ENCODE assay signal across 8 cellular contexts in the genomic region with DNA sequence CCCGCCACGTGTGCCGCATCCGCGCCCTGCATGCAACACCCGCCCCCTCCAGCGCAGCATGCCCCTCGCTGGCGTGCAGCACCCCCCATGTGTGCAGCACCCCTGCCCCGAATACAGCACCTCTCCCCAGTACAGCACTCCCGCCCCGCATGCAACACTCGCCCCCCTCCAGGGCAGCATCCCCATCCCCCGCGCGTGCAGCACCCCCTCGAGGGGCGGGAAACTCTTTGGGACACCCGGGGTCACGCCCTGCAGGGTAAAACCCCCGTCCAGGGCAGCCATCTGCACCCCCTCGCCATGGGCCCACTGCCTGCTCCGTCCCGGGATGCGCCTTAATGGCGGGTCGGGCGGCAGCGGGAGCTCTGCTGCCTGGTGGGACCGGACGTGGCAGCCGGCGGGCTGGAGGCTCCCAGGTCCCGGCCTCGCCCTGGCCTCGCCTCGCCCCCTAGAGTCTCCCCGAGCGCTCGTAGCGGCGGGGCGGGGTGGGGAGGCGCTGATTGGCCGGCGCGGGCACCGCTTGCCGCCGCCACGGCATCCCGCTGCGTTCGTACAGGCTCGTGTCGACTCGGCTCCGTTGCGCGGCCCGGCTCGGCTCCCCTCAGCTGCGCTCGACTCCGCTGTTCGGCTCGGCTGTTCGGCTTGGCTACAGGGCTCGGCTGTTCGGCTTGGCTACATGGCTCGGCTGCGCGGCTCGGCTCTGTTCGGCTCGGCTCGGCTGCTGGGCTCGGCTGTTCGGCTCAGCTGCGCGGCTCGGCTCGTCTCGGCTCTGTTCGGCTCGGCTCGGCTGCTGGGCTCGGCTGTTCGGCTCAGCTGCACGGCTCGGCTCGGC. TPM values are rescaled to one million over a fixed set of nuclear protein-coding genes. Genes with fewer than 3 reads are reported as not detected.
DNase-seq lines count a peak whose midpoint lies in the region; ATAC-seq, FAIRE-seq and TF ChIP-seq lines count a peak whose summit lies in the region.

No MANE protein-coding gene starts in this region.

- peak overlapping the region; percentile 45 for H3K4me3 ChIP-seq in HFF-Myc (replicated peaks; ENCODE audit: low read depth, low read length)
- H3K4me3 ChIP-seq in cardiac muscle cell, result peak overlapping the region; percentile 25
- peak overlapping the region; percentile 20 to 55 (median 41) for H3K4me3 ChIP-seq in pancreas
- peak overlapping the region; percentile 52 for H3K4me3 ChIP-seq in thymus (ENCODE audit: low read length)

- peaks cover 35% of the 10 kb centered on the region for H3K27me3 Mint-ChIP-seq in activated naive CD8-positive, alpha-beta T cell treated with anti-CD3 and anti-CD28 coated beads, Interleukin-2, amount 50 U/mL, for 24 hours

- no peak for FAIRE-seq in pancreas (lab: Jason Lieb, UNC)

- no peaks in the 10 kb centered on the region for H3K36me3 Mint-ChIP-seq in activated naive CD8-positive, alpha-beta T cell treated with anti-CD3 and anti-CD28 coated beads, Interleukin-2, amount 50 U/mL, for 24 hours (ENCODE audit: low read depth)

- H3K27ac Mint-ChIP-seq in activated naive CD8-positive, alpha-beta T cell treated with anti-CD3 and anti-CD28 coated beads, Interleukin-2, amount 50 U/mL, for 24 hours, result no peak overlapping the region

- WGBS in pancreas, 2 donors, result 5% methylated on average over 83 to 92 of the region's 92 CpGs
- under 1% methylated on average over 92 of the region's 92 CpGs for WGBS in thymus

- H3K27ac ChIP-seq in cardiac muscle cell (no peak overlapping the region), pancreas (peak overlapping the region in 1 of 4 donors; percentile 39), thymus (ENCODE audit: low read depth) (no peak overlapping the region)

- no peaks in the 10 kb centered on the region for H3K36me3 ChIP-seq in cardiac muscle cell
- H3K36me3 ChIP-seq in pancreas, result no peaks in the 10 kb centered on the region
- H3K36me3 ChIP-seq in thymus (ENCODE audit: control insufficient read depth, insufficient read depth), result no peaks in the 10 kb centered on the region

- TF ChIP-seq CTCF in HFF-Myc (IDR thresholded peaks at IDR 0.05; ENCODE audit: low read depth, low read length, missing control alignments), result no peak
- peak; percentile 6 for TF ChIP-seq CTCF in cardiac muscle cell (IDR thresholded peaks at IDR 0.05; ENCODE audit: low read depth, low read length)
- no peak for TF ChIP-seq CTCF in pancreas (IDR thresholded peaks at IDR 0.05)

- in situ Hi-C loops in G401 (cut with HindIII; ENCODE audit: low sequenced_read_pairs), result no loop called here

- H3K9me3 Mint-ChIP-seq in activated naive CD8-positive, alpha-beta T cell treated with anti-CD3 and anti-CD28 coated beads, Interleukin-2, amount 50 U/mL, for 24 hours, result no peaks in the 10 kb centered on the region

- no peaks in the 10 kb centered on the region for H3K9me3 ChIP-seq in cardiac muscle cell (ENCODE audit: low read depth)
- no peaks in the 10 kb centered on the region for H3K9me3 ChIP-seq in pancreas
- H3K9me3 ChIP-seq in thymus (ENCODE audit: control insufficient read depth), result no peaks in the 10 kb centered on the region

- H3K4me1 ChIP-seq in cardiac muscle cell (ENCODE audit: low read depth), result no peaks in the 10 kb centered on the region
- H3K4me1 ChIP-seq in pancreas, result peaks cover 0 to 5% (median 5%) of the 10 kb centered on the region in 3 donors
- peaks cover 3% of the 10 kb centered on the region for H3K4me1 ChIP-seq in thymus (ENCODE audit: control insufficient read depth, insufficient read depth, low read length)

- peaks cover 15% of the 10 kb centered on the region for H3K4me1 Mint-ChIP-seq in activated naive CD8-positive, alpha-beta T cell treated with anti-CD3 and anti-CD28 coated beads, Interleukin-2, amount 50 U/mL, for 24 hours

- intact Hi-C loops in pancreas (cut with DNase I), result no loop called here

- ATAC-seq in activated naive CD8-positive, alpha-beta T cell treated with anti-CD3 and anti-CD28 coated beads, Interleukin-2, amount 50 U/mL, for 24 hours, result peak; percentile 96
- peak; percentile 84 to 96 (median 88) for ATAC-seq in pancreas

- DNase-seq in G401 (ENCODE audit: low spot score) (peak; percentile 96), HFF-Myc (ENCODE audit: extremely low read depth, low read depth) (peak; percentile 79), NCI-H1092 (lab: John Stamatoyannopoulos, UW) (peak; percentile 97), SKM-1 treated with dmso at 0.1 percent for 144 hours (lab: John Stamatoyannopoulos, UW; ENCODE audit: unreplicated experiment) (peak; percentile 93), cardiac muscle cell (ENCODE audit: low read depth in 1 of 2, low spot score in 1 of 2) (peak; percentile 98 to 99), pancreas (peak; percentile 97 to 100 (median 98))
- peak; percentile 93 for DNase-seq in activated naive CD8-positive, alpha-beta T cell treated with anti-CD3 and anti-CD28 coated beads, Interleukin-2, amount 50 U/mL, for 24 hours

- H3K27me3 ChIP-seq in cardiac muscle cell (peaks cover 57% of the 10 kb centered on the region), pancreas (no peaks in the 10 kb centered on the region), thymus (ENCODE audit: control insufficient read depth, insufficient read depth) (peaks cover 51% of the 10 kb centered on the region)

- peak overlapping the region; percentile 53 for H3K4me3 Mint-ChIP-seq in activated naive CD8-positive, alpha-beta T cell treated with anti-CD3 and anti-CD28 coated beads, Interleukin-2, amount 50 U/mL, for 24 hours

RNA-seq across cellular contexts. Expression of gene BRSK2, which starts 0.4 kb away (rescaled TPM):
- 5.2 and 9.2 TPM in 2 replicates for total RNA-seq in G401 (2014; rRNA removed; shearing (Covaris generic))
- total RNA-seq in cardiac muscle cell (0.69 and 3.0 TPM in 2 replicates), pancreas (10 to 100 TPM; 44.2 to 77.6 (median 62.0) TPM)
- polyA plus RNA-seq in cardiac muscle cell (1.2 and 2.7 TPM in 2 replicates), pancreas (100 to 1,000 TPM in 1 of 2 donors, 10 to 100 TPM in 1; 77.0 to 215 TPM), thymus (1.1 TPM)
